In the genomic region with DNA sequence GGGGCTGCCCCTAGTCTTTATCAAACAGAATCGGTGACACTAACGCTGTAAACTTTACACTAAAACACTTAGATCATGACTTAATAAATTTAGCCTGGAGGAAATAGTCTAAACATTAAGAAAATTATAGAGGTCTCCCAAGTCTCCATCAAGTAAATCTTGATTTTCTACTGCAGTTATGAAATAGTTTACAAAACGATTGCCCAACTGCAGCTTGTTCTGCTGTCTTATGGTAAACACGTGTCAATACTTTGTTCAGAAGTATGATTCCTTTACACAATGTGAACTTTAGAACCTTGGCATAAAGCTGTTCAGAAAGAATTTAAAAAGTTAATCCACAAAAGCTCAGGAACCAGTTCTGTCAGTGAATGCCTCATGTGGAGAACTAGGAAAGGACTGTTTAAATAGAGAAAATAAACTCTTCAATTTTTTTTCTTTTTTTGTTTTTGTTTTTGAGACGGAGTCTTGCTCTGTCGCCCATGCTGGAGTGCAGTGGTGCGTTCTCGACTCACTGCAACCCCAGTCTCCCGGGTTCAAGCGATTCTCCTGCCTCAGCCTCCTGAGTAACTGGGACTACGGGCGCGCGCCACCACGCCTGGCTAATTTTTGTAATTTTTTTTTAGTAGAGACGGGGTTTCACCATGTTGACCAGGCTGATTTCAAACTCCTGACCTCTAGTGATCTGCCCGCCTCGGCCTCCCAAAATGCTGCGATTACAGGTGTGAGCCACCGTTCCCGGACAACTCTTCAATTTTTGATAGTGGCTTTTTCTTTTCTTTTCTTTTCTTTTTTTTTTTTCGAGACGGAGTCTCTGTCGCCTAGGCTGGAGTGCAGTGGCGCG, we compare ENCODE assay signal across 8 cellular contexts. TPM values are rescaled to one million over a fixed set of nuclear protein-coding genes. Genes with fewer than 3 reads are reported as not detected.
DNase-seq lines count a peak whose midpoint lies in the region; ATAC-seq and TF ChIP-seq lines count a peak whose summit lies in the region.

No MANE protein-coding gene starts in this region.

- no peak for TF ChIP-seq CTCF in natural killer cell (IDR thresholded peaks at IDR 0.05)

- no peaks in the 10 kb centered on the region for H3K36me3 Mint-ChIP-seq in natural killer cell

- H3K9me3 Mint-ChIP-seq in natural killer cell = no peaks in the 10 kb centered on the region

- peak overlapping the region; percentile 100 for H3K4me3 ChIP-seq in ectodermal cell (ENCODE audit: insufficient read depth, low read depth, low read length)

- H3K4me1 Mint-ChIP-seq in natural killer cell = peaks cover 48 to 54% of the 10 kb centered on the region in 2 donors

- no peak for ATAC-seq in natural killer cell

- intact Hi-C loops in natural killer cell (cut with micrococcal nuclease) = loop anchor here (5.0 to 10.0 kb wide), 2 partner anchors 66 to 92 kb away; partner anchors contain the start of genes DNAJC16 and PLEKHM2
- intact Hi-C loops in head of caudate nucleus (cut with DNase I) = no loop called here

- no peak overlapping the region for H3K27ac ChIP-seq in ectodermal cell (ENCODE audit: insufficient read depth, low read depth, low read length, poor library complexity, severe bottlenecking)

- no peaks in the 10 kb centered on the region for H3K27me3 Mint-ChIP-seq in natural killer cell (ENCODE audit: low read depth in 2 of 2)

- H3K4me1 ChIP-seq in ectodermal cell (ENCODE audit: control insufficient read depth, insufficient read depth, low read length) = no peaks in the 10 kb centered on the region

- no peaks in the 10 kb centered on the region for H3K9me3 ChIP-seq in ectodermal cell (ENCODE audit: control insufficient read depth, low read length)

- peak overlapping the region; percentile 88 to 93 for H3K27ac Mint-ChIP-seq in natural killer cell

- DNase-seq in EH (ENCODE audit: low read depth) = peak; percentile 51
- peak; percentile 56 for DNase-seq in NAMALWA (ENCODE audit: low spot score)
- no peak for DNase-seq in natural killer cell
- DNase-seq in COLO829 (ENCODE audit: low spot score) = no peak
- no peak for DNase-seq in SKM-1 treated with dmso at 0.1 percent for 144 hours (lab: John Stamatoyannopoulos, UW; ENCODE audit: unreplicated experiment)
- DNase-seq in DMS 273 (lab: John Stamatoyannopoulos, UW; ENCODE audit: unreplicated experiment) = no peak
- DNase-seq in head of caudate nucleus = no peak

- WGBS in ectodermal cell, 2 experiments = 92 to 93% methylated on average over 26 of the region's 26 CpGs

- no peaks in the 10 kb centered on the region for H3K27me3 ChIP-seq in ectodermal cell (ENCODE audit: control insufficient read depth, insufficient read depth, low read length, poor library complexity, severe bottlenecking)

- H3K4me3 Mint-ChIP-seq in natural killer cell = peak overlapping the region; percentile 91

- H3K36me3 ChIP-seq in ectodermal cell (ENCODE audit: control insufficient read depth, insufficient read depth, low read length) = no peaks in the 10 kb centered on the region

RNA-seq across cellular contexts. Expression of gene DDI2, which starts 1.6 kb away (rescaled TPM):
- polyA plus RNA-seq in ectodermal cell (2013, experiment 1 of 4) = 20.8 TPM
- 25.4 TPM for polyA plus RNA-seq in ectodermal cell (2013, experiment 2 of 4)
- 14.1 TPM for polyA plus RNA-seq in ectodermal cell (2013, experiment 3 of 4)
- 16.5 TPM for polyA plus RNA-seq in ectodermal cell (2013, experiment 4 of 4)
- total RNA-seq in natural killer cell = 10 to 100 TPM; 27.3 to 39.8 (median 34.0) TPM

RNA-seq across cellular contexts. Expression of gene AGMAT, which starts 34.1 kb away (rescaled TPM):
- polyA plus RNA-seq in ectodermal cell (2013, experiment 1 of 4) = 0.83 TPM
- polyA plus RNA-seq in ectodermal cell (2013, experiment 2 of 4) = 0.96 TPM
- polyA plus RNA-seq in ectodermal cell (2013, experiment 3 of 4) = 1.1 TPM
- 1.0 TPM for polyA plus RNA-seq in ectodermal cell (2013, experiment 4 of 4)
- total RNA-seq in natural killer cell = under 1 TPM; 0.42 to 0.66 (median 0.65) TPM

Comparison
In these comparisons a context has a peak if more than half of its experiments do, and no peak if none do; other contexts are left out.
1. DNase-seq: peak in EH (single experiment) and NAMALWA (single experiment); none in natural killer cell (single experiment), COLO829 (single experiment), SKM-1 treated with dmso at 0.1 percent for 144 hours (single experiment), DMS 273 (single experiment) and head of caudate nucleus (0 of 42).